10 cellular contexts compared by ENCODE assay signal in genomic region chr13:100235311-100235901, GRCh38.
A peak's percentile ranks its signal among the peaks of the same experiment; 100 is the strongest.
DNase-seq lines count a peak whose midpoint lies in the region; ATAC-seq and TF ChIP-seq lines count a peak whose summit lies in the region.
"Had no signal": no experiment of that assay in that cellular context is flagged by ENCODE, and none has a peak within 500 bp of the region (broad histone marks: within the 10 kb centered on the region; RNA-seq: fewer than 3 reads in every experiment).

No MANE protein-coding gene starts in this region.

- peak; percentile 61 to 76 (median 66) for TF ChIP-seq CTCF in right lobe of liver (IDR thresholded peaks at IDR 0.05)

- intact Hi-C loops in right lobe of liver (cut with DNase I), result no loop called here

- ATAC-seq in HG02798 (IDR thresholded peaks at IDR 0.05; ENCODE audit: poor library complexity, unreplicated experiment) (peak; percentile 45), right lobe of liver (peak; percentile 64 to 73 (median 70))

- peaks cover 0 to 20% (median 6%) of the 10 kb centered on the region in 4 donors for H3K4me1 ChIP-seq in right lobe of liver
- H3K4me1 ChIP-seq in effector memory CD4-positive, alpha-beta T cell (ENCODE audit: control insufficient read depth, insufficient read depth, low read length, poor library complexity, severe bottlenecking), result no peaks in the 10 kb centered on the region

- H3K4me3 ChIP-seq in right lobe of liver, result no peak overlapping the region
- H3K4me3 ChIP-seq in effector memory CD4-positive, alpha-beta T cell (ENCODE audit: insufficient read depth, low read depth, low read length, poor library complexity, severe bottlenecking), result no peak overlapping the region

- H3K9me3 ChIP-seq in right lobe of liver, result no peaks in the 10 kb centered on the region
- no peaks in the 10 kb centered on the region for H3K9me3 ChIP-seq in effector memory CD4-positive, alpha-beta T cell (ENCODE audit: control insufficient read depth, low read length)

- H3K9me3 Mint-ChIP-seq in T-helper 2 cell treated with Interferon-gamma antibody and Interleukin-4, amounts not matched to agents 5 μg/mL and 100 μg/mL, for 36 hours, result no peaks in the 10 kb centered on the region
- H3K9me3 Mint-ChIP-seq: activated naive CD4-positive, alpha-beta T cell treated with anti-CD3 and anti-CD28 coated beads, Interleukin-2, amount 50 U/mL, for 24 hours; CD8-positive, alpha-beta memory T cell had no signal

- no peak overlapping the region for H3K4me3 Mint-ChIP-seq in T-helper 2 cell treated with Interferon-gamma antibody and Interleukin-4, amounts not matched to agents 5 μg/mL and 100 μg/mL, for 36 hours
- H3K4me3 Mint-ChIP-seq: activated naive CD4-positive, alpha-beta T cell treated with anti-CD3 and anti-CD28 coated beads, Interleukin-2, amount 50 U/mL, for 24 hours; CD8-positive, alpha-beta memory T cell had no signal

- H3K27me3 ChIP-seq in right lobe of liver, result no peaks in the 10 kb centered on the region
- H3K27me3 ChIP-seq in effector memory CD4-positive, alpha-beta T cell (replicated peaks; ENCODE audit: control insufficient read depth, insufficient read depth, low read length, poor library complexity, severe bottlenecking), result no peaks in the 10 kb centered on the region

- DNase-seq in DMS53 (lab: John Stamatoyannopoulos, UW) (peak; percentile 24), DMS53 treated with DMSO at 0.1 percent for 48 hours (lab: John Stamatoyannopoulos, UW; ENCODE audit: unreplicated experiment) (no peak), NCI-H69 (lab: John Stamatoyannopoulos, UW) (peak; percentile 90), T47D (ENCODE audit: low read depth in 1 of 2, low spot score in 1 of 2) (peak; percentile 17 to 68), right lobe of liver (no peak)
- no peak for DNase-seq in effector memory CD4-positive, alpha-beta T cell
- no peak for DNase-seq in T-helper 2 cell treated with Interferon-gamma antibody and Interleukin-4, amounts not matched to agents 5 μg/mL and 100 μg/mL, for 36 hours (ENCODE audit: low spot score)

- H3K36me3 Mint-ChIP-seq in T-helper 2 cell treated with Interferon-gamma antibody and Interleukin-4, amounts not matched to agents 5 μg/mL and 100 μg/mL, for 36 hours (ENCODE audit: low read depth), result no peaks in the 10 kb centered on the region

- in situ Hi-C loops in T47D (cut with HindIII; ENCODE audit: low pct_unique_long_range_greater_than_20kb, low sequenced_read_pairs), result no loop called here

- H3K27ac Mint-ChIP-seq in T-helper 2 cell treated with Interferon-gamma antibody and Interleukin-4, amounts not matched to agents 5 μg/mL and 100 μg/mL, for 36 hours, result no peak overlapping the region
- H3K27ac Mint-ChIP-seq: activated naive CD4-positive, alpha-beta T cell treated with anti-CD3 and anti-CD28 coated beads, Interleukin-2, amount 50 U/mL, for 24 hours; CD8-positive, alpha-beta memory T cell had no signal

- H3K36me3 ChIP-seq in right lobe of liver, result no peaks in the 10 kb centered on the region
- H3K36me3 ChIP-seq in effector memory CD4-positive, alpha-beta T cell (ENCODE audit: control insufficient read depth, insufficient read depth, low read length), result no peaks in the 10 kb centered on the region

- 9% methylated on average over 5 of the region's 5 CpGs for WGBS in right lobe of liver (ENCODE audit: insufficient coverage, low coverage, low lambda C conversion rate, missing lambda C conversion rate)

- peak overlapping the region in 1 of 3 donors; percentile 16 for H3K27ac ChIP-seq in right lobe of liver
- no peak overlapping the region for H3K27ac ChIP-seq in effector memory CD4-positive, alpha-beta T cell (ENCODE audit: insufficient read depth, low read length, poor library complexity, severe bottlenecking)

- H3K27me3 Mint-ChIP-seq in T-helper 2 cell treated with Interferon-gamma antibody and Interleukin-4, amounts not matched to agents 5 μg/mL and 100 μg/mL, for 36 hours (ENCODE audit: low read depth), result peaks cover 24% of the 10 kb centered on the region
- H3K27me3 Mint-ChIP-seq: activated naive CD4-positive, alpha-beta T cell treated with anti-CD3 and anti-CD28 coated beads, Interleukin-2, amount 50 U/mL, for 24 hours; CD8-positive, alpha-beta memory T cell had no signal

- peaks cover 5% of the 10 kb centered on the region for H3K4me1 Mint-ChIP-seq in T-helper 2 cell treated with Interferon-gamma antibody and Interleukin-4, amounts not matched to agents 5 μg/mL and 100 μg/mL, for 36 hours (ENCODE audit: low read depth)

- no peak for TF ChIP-seq POLR2A in right lobe of liver (IDR thresholded peaks at IDR 0.05)

Comparison
In these comparisons a context has a peak if more than half of its experiments do, and no peak if none do; other contexts are left out.
1. DNase-seq: peak in DMS53 (single experiment), NCI-H69 (single experiment) and T47D (2 of 2); none in DMS53 treated with DMSO at 0.1 percent for 48 hours (single experiment), right lobe of liver (0 of 3), effector memory CD4-positive, alpha-beta T cell (0 of 3) and T-helper 2 cell treated with Interferon-gamma antibody and Interleukin-4, amounts not matched to agents 5 μg/mL and 100 μg/mL, for 36 hours (single experiment).